Comparison of ENCODE assay signal across 9 cellular contexts in genomic region chr16:23694707-23695373, GRCh38. TPM values are rescaled to one million over a fixed set of nuclear protein-coding genes. Genes with fewer than 3 reads are reported as not detected.
DNase-seq lines count a peak whose midpoint lies in the region; ATAC-seq and TF ChIP-seq lines count a peak whose summit lies in the region.
"Had no signal": no experiment of that assay in that cellular context is flagged by ENCODE, and none has a peak within 500 bp of the region (broad histone marks: within the 10 kb centered on the region; RNA-seq: fewer than 3 reads in every experiment).

No MANE protein-coding gene starts in this region.

- DNase-seq in breast epithelium (ENCODE audit: low spot score in 2 of 2): no peak
- no peak for DNase-seq in MCF 10A (ENCODE audit: unreplicated experiment)
- DNase-seq in cerebellum (ENCODE audit: low spot score): peak; percentile 43
- DNase-seq in kidney epithelial cell (ENCODE audit: low read depth): peak; percentile 18
- DNase-seq in type B pancreatic cell (ENCODE audit: extremely low spot score, unreplicated experiment): no peak
- DNase-seq in Ammon's horn (ENCODE audit: low spot score): no peak
- no peak for DNase-seq in NCI-H1694 treated with DMSO at 0.1 percent for 48 hours (lab: John Stamatoyannopoulos, UW)
- DNase-seq: CD4-positive, CD25-positive, alpha-beta regulatory T cell had no signal

- TF ChIP-seq CTCF in breast epithelium (IDR thresholded peaks at IDR 0.05) (no peak), MCF 10A (IDR thresholded peaks at IDR 0.05; ENCODE audit: unreplicated experiment) (no peak), kidney epithelial cell (IDR thresholded peaks at IDR 0.05; ENCODE audit: insufficient read depth, low read length, poor library complexity, severe bottlenecking) (no peak), type B pancreatic cell (conservative IDR thresholded peaks at IDR 0.05) (no peak)

- intact Hi-C loops in breast epithelium (cut with DNase I; ENCODE audit: low total_unique reads) (no loop called here), MCF 10A (cut with micrococcal nuclease) (no loop called here)

- TF ChIP-seq POLR2A in breast epithelium (IDR thresholded peaks at IDR 0.05): no peak

- no peak overlapping the region for H3K27ac ChIP-seq in breast epithelium

- ATAC-seq in GM18868 (IDR thresholded peaks at IDR 0.05; ENCODE audit: unreplicated experiment): no peak

- H3K27me3 ChIP-seq in breast epithelium (no peaks in the 10 kb centered on the region), kidney epithelial cell (ENCODE audit: control insufficient read depth, insufficient read depth, low read length) (no peaks in the 10 kb centered on the region)

- H3K27ac Mint-ChIP-seq in MCF 10A (ENCODE audit: low read depth, unreplicated experiment) (no peak overlapping the region), type B pancreatic cell (peak overlapping the region; percentile 8)
- H3K27ac Mint-ChIP-seq: CD4-positive, CD25-positive, alpha-beta regulatory T cell had no signal

- no peak overlapping the region for H3K4me3 Mint-ChIP-seq in MCF 10A (ENCODE audit: unreplicated experiment)
- peak overlapping the region; percentile 77 for H3K4me3 Mint-ChIP-seq in type B pancreatic cell

- H3K4me1 Mint-ChIP-seq in MCF 10A (ENCODE audit: insufficient read depth, unreplicated experiment): no peaks in the 10 kb centered on the region
- H3K4me1 Mint-ChIP-seq in type B pancreatic cell (ENCODE audit: unreplicated experiment): peaks cover 9% of the 10 kb centered on the region

- CTCF ChIA-PET in MCF 10A (lab: Yijun Ruan, JAX): interaction anchor here (0.7 to 1.4 kb wide), 3 partner anchors 17 to 810 kb away, joined by 3 to 4 read pairs (median 3); no protein-coding TSS in a partner anchor

- no TSS peak for BruUV-seq in MCF 10A (replicated peaks; lab: Mats Ljungman, UMichigan)

- H3K9me3 Mint-ChIP-seq in MCF 10A (ENCODE audit: unreplicated experiment): no peaks in the 10 kb centered on the region
- no peaks in the 10 kb centered on the region for H3K9me3 Mint-ChIP-seq in type B pancreatic cell
- H3K9me3 Mint-ChIP-seq: CD4-positive, CD25-positive, alpha-beta regulatory T cell had no signal

- H3K4me3 ChIP-seq in breast epithelium: peak overlapping the region in 2 of 3 donors; percentile 8 to 43
- H3K4me3 ChIP-seq in kidney epithelial cell (ENCODE audit: low read depth, low read length): peak overlapping the region; percentile 8

- POLR2A ChIA-PET in MCF 10A (lab: Yijun Ruan, JAX): no interaction called here

- no peaks in the 10 kb centered on the region for H3K9me3 ChIP-seq in breast epithelium

- no peaks in the 10 kb centered on the region for H3K27me3 Mint-ChIP-seq in MCF 10A (ENCODE audit: insufficient read depth, unreplicated experiment)
- no peaks in the 10 kb centered on the region for H3K27me3 Mint-ChIP-seq in type B pancreatic cell

- H3K36me3 Mint-ChIP-seq in MCF 10A (ENCODE audit: insufficient read depth, unreplicated experiment) (peaks cover 10% of the 10 kb centered on the region), type B pancreatic cell (no peaks in the 10 kb centered on the region)

- H3K4me1 ChIP-seq in breast epithelium: no peaks in the 10 kb centered on the region

- H3K36me3 ChIP-seq in breast epithelium: peaks cover 5% of the 10 kb centered on the region
- H3K36me3 ChIP-seq in kidney epithelial cell (ENCODE audit: control insufficient read depth, insufficient read depth, low read length): peaks cover 1% of the 10 kb centered on the region

RNA-seq across cellular contexts. Expression of gene PLK1, which starts 16.2 kb away (rescaled TPM):
- total RNA-seq in breast epithelium (1 to 10 TPM in 2 of 3 donors, under 1 TPM in 1; 0.66 to 4.3 (median 1.3) TPM), MCF 10A (2022) (50.7 and 74.8 TPM in 2 replicates), cerebellum (6.7 TPM), kidney epithelial cell (10.4 and 13.1 TPM in 2 replicates), type B pancreatic cell (ENCODE audit: low replicate concordance) (21.6 and 67.2 TPM in 2 replicates)

RNA-seq across cellular contexts. Expression of gene ERN2, which starts 18.2 kb away (rescaled TPM):
- total RNA-seq in breast epithelium: under 1 TPM in 1 of 3 donors, not detected in 2; 0.33 TPM
- not detected in 2 replicates for total RNA-seq in MCF 10A (2022)
- 0.45 TPM for total RNA-seq in cerebellum
- under 0.01 TPM in 1 of 2 replicates, not detected in the other for total RNA-seq in kidney epithelial cell
- total RNA-seq in type B pancreatic cell (ENCODE audit: low replicate concordance): 0.64 and 3.1 TPM in 2 replicates
- total RNA-seq: CD4-positive, CD25-positive, alpha-beta regulatory T cell had no signal

RNA-seq across cellular contexts. Expression of gene DCTN5, which starts 53.6 kb away (rescaled TPM):
- total RNA-seq in breast epithelium (10 to 100 TPM; 29.5 to 41.8 (median 41.3) TPM), MCF 10A (2022) (66.6 and 84.8 TPM in 2 replicates), cerebellum (74.6 TPM), kidney epithelial cell (58.4 and 68.4 TPM in 2 replicates), type B pancreatic cell (ENCODE audit: low replicate concordance) (77.8 and 78.3 TPM in 2 replicates)

RNA-seq across cellular contexts. Expression of gene PALB2, which starts 53.7 kb away (rescaled TPM):
- total RNA-seq in breast epithelium (10 to 100 TPM; 10.4 to 18.6 (median 10.5) TPM), MCF 10A (2022) (13.7 and 20.8 TPM in 2 replicates), cerebellum (15.2 TPM), kidney epithelial cell (18.5 and 24.0 TPM in 2 replicates), type B pancreatic cell (ENCODE audit: low replicate concordance) (14.0 and 19.3 TPM in 2 replicates)

RNA-seq across cellular contexts. Expression of gene CHP2, which starts 60.0 kb away (rescaled TPM):
- under 1 TPM in 2 of 3 donors, not detected in 1; 0.16 to 0.33 TPM for total RNA-seq in breast epithelium
- not detected in 2 replicates for total RNA-seq in MCF 10A (2022)
- 0.82 TPM for total RNA-seq in cerebellum
- not detected in 2 replicates for total RNA-seq in kidney epithelial cell
- total RNA-seq in type B pancreatic cell (ENCODE audit: low replicate concordance): 0.17 and 1.0 TPM in 2 replicates
- total RNA-seq: CD4-positive, CD25-positive, alpha-beta regulatory T cell had no signal

Comparison
In these comparisons a context has a peak if more than half of its experiments do, and no peak if none do; other contexts are left out.
1. DNase-seq: peak in cerebellum (single experiment) and kidney epithelial cell (single experiment); none in breast epithelium (0 of 2), MCF 10A (single experiment), type B pancreatic cell (single experiment), Ammon's horn (single experiment) and NCI-H1694 treated with DMSO at 0.1 percent for 48 hours (single experiment).